Comparison of ENCODE assay signal across 30 cellular contexts in the genomic region with DNA sequence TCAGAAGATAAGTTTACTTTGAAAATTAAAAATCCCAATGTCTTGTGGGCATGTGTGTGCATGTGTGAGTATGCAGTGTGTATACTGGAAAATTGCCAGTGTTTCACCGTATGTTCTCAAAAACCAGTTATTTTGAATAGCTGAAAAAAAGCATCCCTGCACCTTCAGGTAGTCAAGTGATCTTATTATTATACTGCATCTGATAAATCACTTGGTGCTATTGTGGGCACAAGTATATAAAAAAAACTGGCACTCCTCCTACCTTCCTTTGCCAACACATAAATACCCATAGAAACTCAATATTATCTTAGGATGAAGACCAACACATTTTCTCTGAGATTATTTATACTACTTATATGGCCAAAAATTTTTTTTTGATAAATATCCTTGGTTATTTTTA.
"Had no signal": no experiment of that assay in that cellular context is flagged by ENCODE, and none has a peak within 500 bp of the region (broad histone marks: within the 10 kb centered on the region; RNA-seq: fewer than 3 reads in every experiment).

No MANE protein-coding gene starts in this region.

- H3K27me3 ChIP-seq: brain microvascular endothelial cell, cardiac muscle cell, colonic mucosa, esophagus muscularis mucosa, gastroesophageal sphincter, heart right ventricle, hepatocyte had no signal

- H3K79me2 ChIP-seq: hepatocyte had no signal

- H3K4me3 ChIP-seq: cardiac muscle cell, colonic mucosa, esophagus muscularis mucosa, gastroesophageal sphincter, heart right ventricle, hepatocyte had no signal

- DNase-seq: activated CD4-positive, alpha-beta memory T cell treated with anti-CD3 and anti-CD28 coated beads, Interleukin-2, amount 10 ng/mL, durations not matched to agents 7 days and 5 days; activated CD4-positive, alpha-beta T cell treated with anti-CD3 and anti-CD28 coated beads for 1 hour; activated CD4-positive, alpha-beta T cell treated with anti-CD3 and anti-CD28 coated beads for 4 hours; activated CD4-positive, alpha-beta T cell treated with anti-CD3 and anti-CD28 coated beads, Interleukin-2, amount 10 ng/mL, durations not matched to agents 7 days and 5 days; activated CD4-positive, alpha-beta T cell treated with anti-CD3 and anti-CD28 coated beads, Interleukin-2, amount 50 U/mL, for 4 hours; activated CD8-positive, alpha-beta memory T cell treated with anti-CD3 and anti-CD28 coated beads for 24 hours; activated effector memory CD4-positive, alpha-beta T cell treated with Interleukin-2 at 50 U/mL for 16 hours; activated gamma-delta T cell treated with Interleukin-2 at 50 U/mL for 16 hours; activated naive CD4-positive, alpha-beta T cell treated with anti-CD3 and anti-CD28 coated beads, Interleukin-2, amount 50 U/mL, for 16 hours; activated naive CD4-positive, alpha-beta T cell treated with Interleukin-2 at 50 U/mL for 16 hours; activated T-cell treated with anti-CD3 and anti-CD28 coated beads, Interleukin-2, amount 50 U/mL, for 4 hours; amniotic stem cell; anterior cingulate cortex; brain microvascular endothelial cell; central memory CD4-positive, alpha-beta T cell; cerebellar nuclear complex; colonic mucosa; effector CD8-positive, alpha-beta T cell; erythroblast; foreskin melanocyte; heart right ventricle; T-helper 1 cell; T-helper 17 cell; T1000 had no signal

- H3K36me3 ChIP-seq: brain microvascular endothelial cell, cardiac muscle cell, colonic mucosa, esophagus muscularis mucosa, gastroesophageal sphincter, heart right ventricle had no signal

- H3K4me1 ChIP-seq: colonic mucosa had no signal

- H3K4me2 ChIP-seq: hepatocyte had no signal

- H2AFZ ChIP-seq: hepatocyte had no signal

- H3K27ac ChIP-seq: brain microvascular endothelial cell, cardiac muscle cell, colonic mucosa, esophagus muscularis mucosa, gastroesophageal sphincter, heart right ventricle, hepatocyte had no signal

- H3K9me3 ChIP-seq: colonic mucosa, esophagus muscularis mucosa, gastroesophageal sphincter had no signal

- ATAC-seq: activated T-cell treated with anti-CD3 and anti-CD28 coated beads, Interleukin-2, amount 50 U/mL, for 4 hours; activated T-helper 17 cell treated with anti-CD3 and anti-CD28 coated beads, Interleukin-2, amount 50 U/mL, for 72 hours; gastroesophageal sphincter; heart right ventricle; T-helper 17 cell; WTC11 had no signal
